In the genomic region with DNA sequence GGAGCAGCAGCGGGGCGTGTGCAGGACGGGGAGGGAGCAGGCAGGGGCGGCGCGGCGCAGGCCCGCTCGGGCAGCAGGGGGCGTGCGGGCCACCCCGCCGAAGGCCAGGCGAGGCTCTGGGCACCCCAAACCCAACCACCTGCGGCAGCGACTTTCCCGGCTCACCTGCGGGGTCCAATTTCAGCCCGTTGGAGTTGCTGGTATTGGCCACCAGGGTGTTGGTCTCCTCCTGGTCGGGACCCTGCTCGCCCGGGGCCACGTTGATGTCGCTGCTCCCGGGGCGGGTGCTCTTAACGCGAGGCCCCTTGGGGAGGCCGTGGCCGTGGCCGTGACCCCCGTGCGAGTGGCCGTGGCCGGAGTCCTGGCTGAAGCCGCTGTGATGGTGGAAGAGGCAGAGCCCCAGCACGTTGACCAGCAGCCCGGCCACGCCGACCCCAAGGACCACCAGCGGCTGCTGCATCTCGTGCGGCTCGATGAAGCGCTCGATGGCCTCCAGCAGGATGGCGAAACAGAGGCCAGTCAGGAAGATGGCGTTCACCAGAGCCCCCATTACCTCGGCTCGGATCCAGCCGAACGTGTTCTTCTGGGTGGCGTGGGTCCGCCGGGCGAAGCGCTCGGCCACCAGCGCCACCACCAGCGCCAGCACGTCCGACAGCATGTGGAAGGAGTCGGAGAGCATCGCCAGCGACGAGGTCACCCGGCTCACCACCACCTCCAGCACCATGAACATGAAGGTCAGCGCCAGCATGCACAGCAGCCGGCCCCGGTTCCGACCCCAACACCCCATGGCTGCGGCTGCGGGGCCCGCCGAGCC, we compare ENCODE assay signal across 8 cellular contexts. TPM values are rescaled to one million over a fixed set of nuclear protein-coding genes. Genes with fewer than 3 reads are reported as not detected.
DNase-seq lines count a peak whose midpoint lies in the region; ATAC-seq and TF ChIP-seq lines count a peak whose summit lies in the region.

No MANE protein-coding gene starts in this region.

- dilution Hi-C loops in IMR-90 (cut with HindIII; ENCODE audit: low sequenced_read_pairs, unreplicated experiment): no loop called here

- peak overlapping the region; percentile 93 for H3K4me3 Mint-ChIP-seq in activated naive CD4-positive, alpha-beta T cell treated with anti-CD3 and anti-CD28 coated beads, Interleukin-2, amount 10 ng/mL, durations not matched to agents 7 days and 5 days
- peak overlapping the region; percentile 96 for H3K4me3 Mint-ChIP-seq in glutamatergic neuron (ENCODE audit: unreplicated experiment)

- H3K14ac ChIP-seq in IMR-90 (replicated peaks; ENCODE audit: low read depth, low read length): peak overlapping the region; percentile 77

- H3K4me3 ChIP-seq in IMR-90 (ENCODE audit: insufficient read depth, low read depth, low read length) (peak overlapping the region; percentile 96), ovary (peak overlapping the region; percentile 71), thyroid gland (replicated peaks in 1 of 3) (peak overlapping the region; percentile 37 to 97 (median 70))

- H3K23ac ChIP-seq in IMR-90 (ENCODE audit: low read depth, low read length): peak overlapping the region; percentile 68

- CTCF ChIA-PET in IMR-90 (lab: Yijun Ruan, JAX): interaction anchor here (0.5 kb wide), 1 partner anchor 81 kb away, joined by 3 read pairs; no protein-coding TSS in a partner anchor
- CTCF ChIA-PET in activated naive CD4-positive, alpha-beta T cell treated with anti-CD3 and anti-CD28 coated beads, Interleukin-2, amount 10 ng/mL, durations not matched to agents 7 days and 5 days (lab: Charles Lee): interaction anchor here (1.0 to 2.1 kb wide), 5 partner anchors 47 to 79 kb away, joined by 3 to 7 read pairs (median 3); no protein-coding TSS in a partner anchor

- H2AK9ac ChIP-seq in IMR-90 (replicated peaks; ENCODE audit: low read depth, low read length, poor library complexity): peak overlapping the region; percentile 59

- TF ChIP-seq EP300 in ovary (IDR thresholded peaks at IDR 0.05): no peak

- H4K91ac ChIP-seq in IMR-90 (ENCODE audit: insufficient read depth, low read depth, low read length): peak overlapping the region; percentile 39

- TF ChIP-seq CTCF in IMR-90 (conservative IDR thresholded peaks at IDR 0.05; ENCODE audit: low read depth, low read length) (peak; percentile 77), glutamatergic neuron (IDR thresholded peaks at IDR 0.05; ENCODE audit: partially characterized antibody, unreplicated experiment) (peak; percentile 73), ovary (IDR thresholded peaks at IDR 0.05) (peak; percentile 63 to 81 (median 80)), thyroid gland (IDR thresholded peaks at IDR 0.05) (peak in 5 of 6 experiments; percentile 76 to 92 (median 84))

- H2BK15ac ChIP-seq in IMR-90 (ENCODE audit: low read depth, low read length): 0 out of 3 replicates have a peak overlapping the region, but pooled peaks have one; percentile 34

- no peaks in the 10 kb centered on the region for H3K27me3 ChIP-seq in IMR-90 (ENCODE audit: control insufficient read depth, insufficient read depth, low read length)
- no peaks in the 10 kb centered on the region for H3K27me3 ChIP-seq in ovary
- H3K27me3 ChIP-seq in thyroid gland: no peaks in the 10 kb centered on the region

- peak overlapping the region; percentile 95 for H3K9ac ChIP-seq in IMR-90 (ENCODE audit: low read depth, low read length)

- peaks cover 67% of the 10 kb centered on the region for H3K4me1 Mint-ChIP-seq in activated naive CD4-positive, alpha-beta T cell treated with anti-CD3 and anti-CD28 coated beads, Interleukin-2, amount 10 ng/mL, durations not matched to agents 7 days and 5 days
- H3K4me1 Mint-ChIP-seq in glutamatergic neuron (ENCODE audit: low read depth, unreplicated experiment): peaks cover 7% of the 10 kb centered on the region

- H3K4me1 ChIP-seq in IMR-90 (ENCODE audit: control insufficient read depth, insufficient read depth, low read length) (peaks cover 13% of the 10 kb centered on the region), ovary (ENCODE audit: insufficient read depth) (peaks cover 2% of the 10 kb centered on the region), thyroid gland (peaks cover 15 to 23% of the 10 kb centered on the region in 2 donors)

- H3K27ac Mint-ChIP-seq in activated naive CD4-positive, alpha-beta T cell treated with anti-CD3 and anti-CD28 coated beads, Interleukin-2, amount 10 ng/mL, durations not matched to agents 7 days and 5 days: peak overlapping the region; percentile 86
- peak overlapping the region; percentile 84 for H3K27ac Mint-ChIP-seq in glutamatergic neuron (ENCODE audit: unreplicated experiment)

- POLR2A ChIA-PET in IMR-90 (lab: Charles Lee; ENCODE audit: unreplicated experiment): no interaction called here

- BruUV-seq in IMR-90 (replicated peaks; lab: Mats Ljungman, UMichigan): no TSS peak

- TF ChIP-seq RAD21 in IMR-90 (IDR thresholded peaks at IDR 0.05; ENCODE audit: low read length): peak; percentile 77

- H4K8ac ChIP-seq in IMR-90 (ENCODE audit: low read depth in 2 of 2, low read length in 2 of 2): peak overlapping the region in 1 of 2 experiments; percentile 61; a peak in 1 of 4 replicates

- H2AFZ ChIP-seq in IMR-90 (replicated peaks; ENCODE audit: low read length, poor library complexity): peak overlapping the region; percentile 85

- DNase-seq in DMS79 treated with DMSO at 0.1 percent for 48 hours (lab: John Stamatoyannopoulos, UW): peak; percentile 47
- peak; percentile 56 for DNase-seq in IMR-90
- peak; percentile 36 for DNase-seq in SK-N-DZ (ENCODE audit: low spot score)
- DNase-seq in activated naive CD4-positive, alpha-beta T cell treated with anti-CD3 and anti-CD28 coated beads, Interleukin-2, amount 10 ng/mL, durations not matched to agents 7 days and 5 days: peak; percentile 83
- peak; percentile 74 for DNase-seq in glutamatergic neuron
- DNase-seq in ovary: peak; percentile 67 to 82 (median 72)
- DNase-seq in thyroid gland: peak; percentile 72 to 73

- 0% methylated on average over 29 of the region's 75 CpGs; no CpG with 5 or more reads in 1 of the 2 experiments for WGBS in IMR-90 (ENCODE audit: extremely low coverage in 2 of 2, insufficient read length in 1 of 2), 2 experiments
- WGBS in ovary, 3 donors: 0 to 1% (median 1%) methylated on average over 61 to 75 of the region's 75 CpGs
- 0% methylated on average over 18 of the region's 75 CpGs; no CpG with 5 or more reads in 1 of the 2 donors for WGBS in thyroid gland, 2 donors

- peak overlapping the region; percentile 18 for H2BK5ac ChIP-seq in IMR-90 (ENCODE audit: low read depth, low read length, poor library complexity, severe bottlenecking)

- peak overlapping the region; percentile 74 for H3K4ac ChIP-seq in IMR-90 (ENCODE audit: low read depth, low read length)

- H3K9me3 ChIP-seq in IMR-90 (ENCODE audit: control insufficient read depth, insufficient read depth, low read length) (no peaks in the 10 kb centered on the region), ovary (no peaks in the 10 kb centered on the region), thyroid gland (no peaks in the 10 kb centered on the region)

- H4K5ac ChIP-seq in IMR-90 (ENCODE audit: low read depth, low read length): no peak overlapping the region

- H3K9me1 ChIP-seq in IMR-90 (ENCODE audit: insufficient read depth, low read length): peaks cover 4% of the 10 kb centered on the region; the same call in 1 of the 2 replicates

- H3K36me3 Mint-ChIP-seq in activated naive CD4-positive, alpha-beta T cell treated with anti-CD3 and anti-CD28 coated beads, Interleukin-2, amount 10 ng/mL, durations not matched to agents 7 days and 5 days: peaks cover 24% of the 10 kb centered on the region
- H3K36me3 Mint-ChIP-seq in glutamatergic neuron (ENCODE audit: unreplicated experiment): no peaks in the 10 kb centered on the region

- H2BK20ac ChIP-seq in IMR-90 (ENCODE audit: low read depth, low read length): no peak overlapping the region

- H3K9me3 Mint-ChIP-seq in activated naive CD4-positive, alpha-beta T cell treated with anti-CD3 and anti-CD28 coated beads, Interleukin-2, amount 10 ng/mL, durations not matched to agents 7 days and 5 days: no peaks in the 10 kb centered on the region
- no peaks in the 10 kb centered on the region for H3K9me3 Mint-ChIP-seq in glutamatergic neuron (ENCODE audit: unreplicated experiment)

- H3K27me3 Mint-ChIP-seq in activated naive CD4-positive, alpha-beta T cell treated with anti-CD3 and anti-CD28 coated beads, Interleukin-2, amount 10 ng/mL, durations not matched to agents 7 days and 5 days: no peaks in the 10 kb centered on the region
- H3K27me3 Mint-ChIP-seq in glutamatergic neuron (ENCODE audit: unreplicated experiment): peaks cover 4% of the 10 kb centered on the region

- H3K56ac ChIP-seq in IMR-90 (ENCODE audit: extremely low read depth, insufficient read depth, low read length): no peak overlapping the region

- intact Hi-C loops in IMR-90 (cut with micrococcal nuclease) (loop anchor here (1.0 to 5.0 kb wide), 4 partner anchors 53 to 256 kb away; no protein-coding TSS in a partner anchor), ovary (cut with DNase I) (loop anchor here (2.0 to 5.0 kb wide), 4 partner anchors 69 to 79 kb away; no protein-coding TSS in a partner anchor), thyroid gland (cut with DNase I) (loop anchor here (5.0 kb wide), 1 partner anchor 74 kb away; no protein-coding TSS in a partner anchor)

- H3K79me1 ChIP-seq in IMR-90 (ENCODE audit: low read depth in 1 of 2, low read length in 2 of 2): peaks cover 5 to 25% of the 10 kb centered on the region in 2 experiments; a peak in 3 of 4 replicates

- no peak for TF ChIP-seq POLR2A in IMR-90 (IDR thresholded peaks at IDR 0.05; ENCODE audit: low read depth, low read length)
- no peak for TF ChIP-seq POLR2A in ovary (IDR thresholded peaks at IDR 0.05)
- TF ChIP-seq POLR2A in thyroid gland (IDR thresholded peaks at IDR 0.05): peak in 1 of 2 donors; percentile 49

- peaks cover 8% of the 10 kb centered on the region for H4K20me1 ChIP-seq in IMR-90 (ENCODE audit: insufficient read depth, low read length)

- H2AK5ac ChIP-seq in IMR-90 (ENCODE audit: low read depth, low read length): peak overlapping the region; percentile 79; the same call in 1 of the 2 replicates

- ATAC-seq in GM21515 (IDR thresholded peaks at IDR 0.05; ENCODE audit: unreplicated experiment): peak; percentile 37
- peak; percentile 53 for ATAC-seq in IMR-90 (ENCODE audit: low read depth)

- H3K27ac ChIP-seq in IMR-90 (ENCODE audit: insufficient read depth, low read length) (peak overlapping the region; percentile 91), ovary (peak overlapping the region; percentile 82 to 89), thyroid gland (peak overlapping the region; percentile 88 to 93 (median 88))

- H2BK120ac ChIP-seq in IMR-90 (ENCODE audit: low read depth, low read length): peak overlapping the region; percentile 33; the same call in 1 of the 2 replicates

- H3K18ac ChIP-seq in IMR-90 (ENCODE audit: low read depth, low read length): peak overlapping the region; percentile 17; the same call in 1 of the 2 replicates

- peak overlapping the region; percentile 62 for H3K4me2 ChIP-seq in IMR-90 (ENCODE audit: low read depth, low read length)

- in situ Hi-C loops in IMR-90 (cut with MboI; ENCODE audit: low sequenced_read_pairs): loop anchor here (5.0 kb wide), 1 partner anchor 74 kb away; no protein-coding TSS in a partner anchor

- H3K36me3 ChIP-seq in IMR-90 (ENCODE audit: control insufficient read depth, insufficient read depth, low read length) (peaks cover 8% of the 10 kb centered on the region), ovary (no peaks in the 10 kb centered on the region), thyroid gland (peaks cover 7 to 8% of the 10 kb centered on the region in 2 donors)

RNA-seq across cellular contexts. Expression of a gene that starts 0.9 kb away (rescaled TPM):
- total RNA-seq in IMR-90 (2012; rRNA removed) (8.4 and 17.8 TPM in 2 replicates), glutamatergic neuron (ENCODE audit: unreplicated experiment) (3.1 TPM), ovary (10 to 100 TPM; 11.9 to 23.4 (median 18.9) TPM), thyroid gland (10 to 100 TPM; 22.7 to 36.0 (median 32.4) TPM)
- polyA plus RNA-seq in IMR-90 (2012; rRNA removed) (4.2 and 5.4 TPM in 2 replicates), ovary (10 to 100 TPM in 1 of 2 donors, 1 to 10 TPM in 1; 7.4 to 21.1 TPM)
- polyA plus RNA-seq in IMR-90 (2012; cell fraction: cytosol; rRNA removed): 3.2 and 4.6 TPM in 2 replicates
- 3.9 and 4.3 TPM in 2 replicates for polyA plus RNA-seq in IMR-90 (2012; cell fraction: nucleus; rRNA removed; ENCODE audit: low replicate concordance)
- polyA plus RNA-seq in SK-N-DZ (2014; cell fraction: cytosol; rRNA removed): 2.3 and 2.4 TPM in 2 replicates
- 1.5 and 1.6 TPM in 2 replicates for polyA plus RNA-seq in SK-N-DZ (2014; cell fraction: nucleus; rRNA removed)

Comparison
In these comparisons a context has a peak if more than half of its experiments do, and no peak if none do; other contexts are left out.
1. Peak in every context shown above with its lines: DNase-seq, ATAC-seq, H3K4me3 ChIP-seq and H3K27ac ChIP-seq.